Comparison of ENCODE assay signal across 1 cellular context in the genomic region with DNA sequence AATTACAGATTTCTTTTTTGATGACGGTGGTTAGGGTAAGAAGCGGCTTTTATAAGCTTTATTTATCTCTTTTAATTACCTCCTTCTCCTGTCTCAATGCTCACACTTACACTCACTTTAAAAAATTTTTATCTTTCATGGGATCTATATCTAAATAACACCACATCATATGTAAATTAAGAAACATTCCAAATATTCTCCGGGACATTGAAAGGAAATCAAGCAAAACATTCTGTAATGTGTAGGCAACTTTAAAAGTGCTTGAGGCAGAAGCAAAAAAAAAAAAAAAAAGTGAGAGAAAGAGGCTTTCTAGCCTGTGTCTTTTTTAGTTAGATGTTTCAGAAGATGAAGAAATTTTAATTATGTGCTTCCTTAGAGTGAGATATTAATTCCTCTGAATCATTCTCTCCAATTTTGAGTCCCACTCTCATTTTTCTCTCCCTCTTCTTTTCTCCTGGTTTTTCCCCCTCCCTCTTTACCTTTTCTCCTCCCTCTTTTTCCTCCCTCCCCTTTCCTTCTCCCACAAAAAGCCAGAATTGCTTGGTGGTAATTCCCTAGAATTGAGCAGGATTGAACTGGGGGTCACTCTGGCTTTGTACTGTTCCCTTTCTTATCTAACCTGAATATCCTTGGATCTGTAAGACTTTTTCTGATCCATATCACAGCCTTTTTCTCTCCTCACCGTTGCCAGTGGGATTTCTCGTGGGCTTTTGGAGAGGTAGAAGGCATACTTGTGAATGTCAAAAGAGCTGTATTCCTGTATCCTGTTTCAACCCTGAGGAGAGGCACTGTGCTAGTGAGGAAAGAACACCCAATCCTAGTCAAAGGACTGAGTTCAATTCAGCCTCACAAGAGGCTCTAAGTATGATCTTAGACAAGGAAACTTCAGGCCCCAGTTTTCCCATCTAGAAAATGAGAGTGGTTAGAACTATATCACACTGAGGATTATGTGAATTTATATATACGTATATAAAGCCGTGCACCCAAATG.
TF ChIP-seq lines count a peak whose summit lies in the region.

No MANE protein-coding gene starts in this region.

TF ChIP-seq in GM23338, 12 proteins besides CTCF, POLR2A, EP300 and RAD21 (continued from another document):
- TF ChIP-seq, protein P1, sequence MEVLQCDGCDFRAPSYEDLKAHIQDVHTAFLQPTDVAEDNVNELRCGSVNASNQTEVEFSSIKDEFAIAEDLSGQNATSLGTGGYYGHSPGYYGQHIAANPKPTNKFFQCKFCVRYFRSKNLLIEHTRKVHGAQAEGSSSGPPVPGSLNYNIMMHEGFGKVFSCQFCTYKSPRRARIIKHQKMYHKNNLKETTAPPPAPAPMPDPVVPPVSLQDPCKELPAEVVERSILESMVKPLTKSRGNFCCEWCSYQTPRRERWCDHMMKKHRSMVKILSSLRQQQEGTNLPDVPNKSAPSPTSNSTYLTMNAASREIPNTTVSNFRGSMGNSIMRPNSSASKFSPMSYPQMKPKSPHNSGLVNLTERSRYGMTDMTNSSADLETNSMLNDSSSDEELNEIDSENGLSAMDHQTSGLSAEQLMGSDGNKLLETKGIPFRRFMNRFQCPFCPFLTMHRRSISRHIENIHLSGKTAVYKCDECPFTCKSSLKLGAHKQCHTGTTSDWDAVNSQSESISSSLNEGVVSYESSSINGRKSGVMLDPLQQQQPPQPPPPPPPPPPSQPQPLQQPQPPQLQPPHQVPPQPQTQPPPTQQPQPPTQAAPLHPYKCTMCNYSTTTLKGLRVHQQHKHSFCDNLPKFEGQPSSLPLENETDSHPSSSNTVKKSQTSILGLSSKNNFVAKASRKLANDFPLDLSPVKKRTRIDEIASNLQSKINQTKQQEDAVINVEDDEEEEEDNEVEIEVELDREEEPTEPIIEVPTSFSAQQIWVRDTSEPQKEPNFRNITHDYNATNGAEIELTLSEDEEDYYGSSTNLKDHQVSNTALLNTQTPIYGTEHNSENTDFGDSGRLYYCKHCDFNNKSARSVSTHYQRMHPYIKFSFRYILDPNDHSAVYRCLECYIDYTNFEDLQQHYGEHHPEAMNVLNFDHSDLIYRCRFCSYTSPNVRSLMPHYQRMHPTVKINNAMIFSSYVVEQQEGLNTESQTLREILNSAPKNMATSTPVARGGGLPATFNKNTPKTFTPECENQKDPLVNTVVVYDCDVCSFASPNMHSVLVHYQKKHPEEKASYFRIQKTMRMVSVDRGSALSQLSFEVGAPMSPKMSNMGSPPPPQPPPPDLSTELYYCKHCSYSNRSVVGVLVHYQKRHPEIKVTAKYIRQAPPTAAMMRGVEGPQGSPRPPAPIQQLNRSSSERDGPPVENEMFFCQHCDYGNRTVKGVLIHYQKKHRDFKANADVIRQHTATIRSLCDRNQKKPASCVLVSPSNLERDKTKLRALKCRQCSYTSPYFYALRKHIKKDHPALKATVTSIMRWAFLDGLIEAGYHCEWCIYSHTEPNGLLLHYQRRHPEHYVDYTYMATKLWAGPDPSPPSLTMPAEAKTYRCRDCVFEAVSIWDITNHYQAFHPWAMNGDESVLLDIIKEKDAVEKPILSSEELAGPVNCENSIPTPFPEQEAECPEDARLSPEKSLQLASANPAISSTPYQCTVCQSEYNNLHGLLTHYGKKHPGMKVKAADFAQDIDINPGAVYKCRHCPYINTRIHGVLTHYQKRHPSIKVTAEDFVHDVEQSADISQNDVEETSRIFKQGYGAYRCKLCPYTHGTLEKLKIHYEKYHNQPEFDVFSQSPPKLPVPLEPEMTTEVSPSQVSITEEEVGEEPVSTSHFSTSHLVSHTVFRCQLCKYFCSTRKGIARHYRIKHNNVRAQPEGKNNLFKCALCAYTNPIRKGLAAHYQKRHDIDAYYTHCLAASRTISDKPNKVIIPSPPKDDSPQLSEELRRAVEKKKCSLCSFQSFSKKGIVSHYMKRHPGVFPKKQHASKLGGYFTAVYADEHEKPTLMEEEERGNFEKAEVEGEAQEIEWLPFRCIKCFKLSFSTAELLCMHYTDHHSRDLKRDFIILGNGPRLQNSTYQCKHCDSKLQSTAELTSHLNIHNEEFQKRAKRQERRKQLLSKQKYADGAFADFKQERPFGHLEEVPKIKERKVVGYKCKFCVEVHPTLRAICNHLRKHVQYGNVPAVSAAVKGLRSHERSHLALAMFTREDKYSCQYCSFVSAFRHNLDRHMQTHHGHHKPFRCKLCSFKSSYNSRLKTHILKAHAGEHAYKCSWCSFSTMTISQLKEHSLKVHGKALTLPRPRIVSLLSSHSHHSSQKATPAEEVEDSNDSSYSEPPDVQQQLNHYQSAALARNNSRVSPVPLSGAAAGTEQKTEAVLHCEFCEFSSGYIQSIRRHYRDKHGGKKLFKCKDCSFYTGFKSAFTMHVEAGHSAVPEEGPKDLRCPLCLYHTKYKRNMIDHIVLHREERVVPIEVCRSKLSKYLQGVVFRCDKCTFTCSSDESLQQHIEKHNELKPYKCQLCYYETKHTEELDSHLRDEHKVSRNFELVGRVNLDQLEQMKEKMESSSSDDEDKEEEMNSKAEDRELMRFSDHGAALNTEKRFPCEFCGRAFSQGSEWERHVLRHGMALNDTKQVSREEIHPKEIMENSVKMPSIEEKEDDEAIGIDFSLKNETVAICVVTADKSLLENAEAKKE (CRISPR knock-in tag; IDR thresholded peaks at IDR 0.05) = no peak
- TF ChIP-seq STAT1 (IDR thresholded peaks at IDR 0.05; ENCODE audit: unreplicated experiment) (no peak), POLR2AphosphoS5 (IDR thresholded peaks at IDR 0.05; ENCODE audit: low read depth) (no peak), NANOG (IDR thresholded peaks at IDR 0.05; ENCODE audit: borderline replicate concordance) (no peak), JUNB (IDR thresholded peaks at IDR 0.05; ENCODE audit: unreplicated experiment) (no peak)
- TF ChIP-seq, protein P2, sequence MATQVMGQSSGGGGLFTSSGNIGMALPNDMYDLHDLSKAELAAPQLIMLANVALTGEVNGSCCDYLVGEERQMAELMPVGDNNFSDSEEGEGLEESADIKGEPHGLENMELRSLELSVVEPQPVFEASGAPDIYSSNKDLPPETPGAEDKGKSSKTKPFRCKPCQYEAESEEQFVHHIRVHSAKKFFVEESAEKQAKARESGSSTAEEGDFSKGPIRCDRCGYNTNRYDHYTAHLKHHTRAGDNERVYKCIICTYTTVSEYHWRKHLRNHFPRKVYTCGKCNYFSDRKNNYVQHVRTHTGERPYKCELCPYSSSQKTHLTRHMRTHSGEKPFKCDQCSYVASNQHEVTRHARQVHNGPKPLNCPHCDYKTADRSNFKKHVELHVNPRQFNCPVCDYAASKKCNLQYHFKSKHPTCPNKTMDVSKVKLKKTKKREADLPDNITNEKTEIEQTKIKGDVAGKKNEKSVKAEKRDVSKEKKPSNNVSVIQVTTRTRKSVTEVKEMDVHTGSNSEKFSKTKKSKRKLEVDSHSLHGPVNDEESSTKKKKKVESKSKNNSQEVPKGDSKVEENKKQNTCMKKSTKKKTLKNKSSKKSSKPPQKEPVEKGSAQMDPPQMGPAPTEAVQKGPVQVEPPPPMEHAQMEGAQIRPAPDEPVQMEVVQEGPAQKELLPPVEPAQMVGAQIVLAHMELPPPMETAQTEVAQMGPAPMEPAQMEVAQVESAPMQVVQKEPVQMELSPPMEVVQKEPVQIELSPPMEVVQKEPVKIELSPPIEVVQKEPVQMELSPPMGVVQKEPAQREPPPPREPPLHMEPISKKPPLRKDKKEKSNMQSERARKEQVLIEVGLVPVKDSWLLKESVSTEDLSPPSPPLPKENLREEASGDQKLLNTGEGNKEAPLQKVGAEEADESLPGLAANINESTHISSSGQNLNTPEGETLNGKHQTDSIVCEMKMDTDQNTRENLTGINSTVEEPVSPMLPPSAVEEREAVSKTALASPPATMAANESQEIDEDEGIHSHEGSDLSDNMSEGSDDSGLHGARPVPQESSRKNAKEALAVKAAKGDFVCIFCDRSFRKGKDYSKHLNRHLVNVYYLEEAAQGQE (IDR thresholded peaks at IDR 0.05; ENCODE audit: unreplicated experiment) = no peak
